In the genomic region with DNA sequence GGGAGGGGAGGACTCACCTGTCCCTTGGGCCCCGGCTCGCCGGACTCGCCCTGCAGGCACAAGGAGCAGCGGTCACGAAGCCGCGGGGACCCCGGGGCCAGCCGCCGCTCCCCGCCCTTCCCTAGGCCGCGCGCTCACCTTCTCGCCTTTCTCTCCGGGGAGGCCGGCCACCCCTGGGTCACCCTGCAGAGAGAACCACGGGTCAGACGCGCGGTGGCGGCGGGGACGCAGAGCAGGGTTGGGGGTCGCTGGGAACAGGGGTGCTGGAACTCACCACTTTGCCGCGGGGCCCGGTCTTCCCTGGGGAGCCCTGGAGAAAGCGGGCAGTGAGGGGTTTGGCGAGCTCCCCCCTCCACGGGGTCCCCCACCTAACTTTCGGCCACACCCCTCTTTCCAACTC, we compare ENCODE assay signal across 1 cellular context.
TF ChIP-seq lines count a peak whose summit lies in the region.

No MANE protein-coding gene starts in this region.

TF ChIP-seq in H1, 55 proteins besides CTCF, POLR2A, EP300 and RAD21:
- no peak for TF ChIP-seq CHD1 (IDR thresholded peaks at IDR 0.05; ENCODE audit: low read depth, low read length)
- TF ChIP-seq KDM4A (IDR thresholded peaks at IDR 0.05; ENCODE audit: low read depth, low read length, severe bottlenecking): peak; percentile 63
- TF ChIP-seq BRCA1 (IDR thresholded peaks at IDR 0.05; ENCODE audit: low read depth, low read length): no peak
